In the genomic region with DNA sequence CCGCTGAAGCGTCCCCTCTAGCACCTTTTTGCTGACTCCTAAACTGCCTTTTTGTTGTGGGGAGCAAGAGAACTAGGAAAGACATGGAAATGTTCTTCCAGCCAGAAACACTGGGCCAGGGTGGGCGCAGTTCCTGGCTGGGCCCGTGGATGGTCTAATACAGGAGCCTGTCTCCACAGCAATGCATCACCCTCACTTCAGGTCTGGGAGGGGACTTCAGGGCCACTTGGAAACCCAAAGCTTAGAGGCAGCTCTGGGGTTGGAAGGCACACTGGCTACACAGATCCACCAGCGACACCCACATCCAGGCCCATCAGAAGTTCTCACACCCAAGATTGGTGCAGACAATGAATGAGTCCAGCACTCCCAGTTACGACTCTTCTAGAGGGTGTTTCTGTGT, we compare ENCODE assay signal across 9 cellular contexts.
DNase-seq lines count a peak whose midpoint lies in the region; FAIRE-seq and TF ChIP-seq lines count a peak whose summit lies in the region.
"Had no signal": no experiment of that assay in that cellular context is flagged by ENCODE, and none has a peak within 500 bp of the region (broad histone marks: within the 10 kb centered on the region; RNA-seq: fewer than 3 reads in every experiment).

No MANE protein-coding gene starts in this region.

- H3K27me3 Mint-ChIP-seq in astrocyte (ENCODE audit: low read depth, unreplicated experiment) = no peaks in the 10 kb centered on the region

- H2AFZ ChIP-seq in astrocyte (ENCODE audit: low read depth, low read length) (no peak overlapping the region), mesenchymal stem cell (ENCODE audit: low read depth, low read length) (no peak overlapping the region)

- peak overlapping the region; percentile 9 to 80 for H2BK12ac ChIP-seq in mesenchymal stem cell (ENCODE audit: low read length in 2 of 2)

- no peak overlapping the region for H4K5ac ChIP-seq in mesendoderm (ENCODE audit: low read length)

- peak overlapping the region; percentile 77 for H3K9ac ChIP-seq in astrocyte (ENCODE audit: low read length)
- peak overlapping the region; percentile 86 for H3K9ac ChIP-seq in mesenchymal stem cell (ENCODE audit: low read length)
- no peak overlapping the region for H3K9ac ChIP-seq in mesendoderm (ENCODE audit: low read length)

- peaks cover 73% of the 10 kb centered on the region for H3K4me1 Mint-ChIP-seq in astrocyte (ENCODE audit: low read depth, unreplicated experiment)

- H4K8ac ChIP-seq in mesenchymal stem cell (ENCODE audit: low read length) (peak overlapping the region; percentile 64), mesendoderm (ENCODE audit: low read depth, low read length) (no peak overlapping the region)

- no peak for FAIRE-seq in astrocyte (lab: Jason Lieb, UNC)

- WGBS in mesenchymal stem cell = 92% methylated on average over 6 of the region's 6 CpGs
- WGBS in mesendoderm (ENCODE audit: extremely low coverage, insufficient coverage, low lambda C conversion rate) = no CpG with 5 or more reads among the region's 6 CpGs

- DNase-seq in activated CD8-positive, alpha-beta memory T cell treated with anti-CD3 and anti-CD28 coated beads for 24 hours = peak; percentile 76
- DNase-seq in activated CD8-positive, alpha-beta memory T cell treated with anti-CD3 and anti-CD28 coated beads, Interleukin-2, amount 50 U/mL, for 4 hours = no peak
- DNase-seq in astrocyte (ENCODE audit: low read depth) (no peak), mesenchymal stem cell (no peak), tibial artery (no peak), mesendoderm (no peak), SHP77 (lab: John Stamatoyannopoulos, UW) (no peak), RKO (ENCODE audit: low spot score) (no peak)
- DNase-seq: NCI-H2081 had no signal

- H3K4me1 ChIP-seq in astrocyte (ENCODE audit: insufficient read depth, low read length) = peaks cover 62% of the 10 kb centered on the region
- H3K4me1 ChIP-seq in mesenchymal stem cell (ENCODE audit: control insufficient read depth, insufficient read depth, low read depth, low read length) = peaks cover 23% of the 10 kb centered on the region
- peaks cover 0 to 70% (median 49%) of the 10 kb centered on the region in 4 donors for H3K4me1 ChIP-seq in tibial artery
- peaks cover 4% of the 10 kb centered on the region for H3K4me1 ChIP-seq in mesendoderm (ENCODE audit: control insufficient read depth, low read depth, low read length)

- no peaks in the 10 kb centered on the region for H3K9me3 ChIP-seq in astrocyte (ENCODE audit: insufficient read depth, low read depth, low read length)
- no peaks in the 10 kb centered on the region for H3K9me3 ChIP-seq in mesenchymal stem cell (ENCODE audit: control insufficient read depth, low read length)
- H3K9me3 ChIP-seq in tibial artery = no peaks in the 10 kb centered on the region

- peak overlapping the region; percentile 99 for H3K27ac Mint-ChIP-seq in astrocyte (ENCODE audit: unreplicated experiment)

- H2BK15ac ChIP-seq in mesenchymal stem cell (ENCODE audit: low read depth, poor library complexity, severe bottlenecking) (no peak overlapping the region), mesendoderm (replicated peaks; ENCODE audit: low read depth) (no peak overlapping the region)

- peak overlapping the region in 1 of 2 experiments; percentile 39 for H3K14ac ChIP-seq in mesenchymal stem cell (ENCODE audit: low read length in 2 of 2)

- peak overlapping the region; percentile 52 for H4K91ac ChIP-seq in mesenchymal stem cell (ENCODE audit: low read length)

- H3K4me3 ChIP-seq in astrocyte (ENCODE audit: insufficient read depth, low read depth, low read length) (no peak overlapping the region), mesenchymal stem cell (ENCODE audit: insufficient read depth in 1 of 2, low read depth in 1 of 2, low read length in 2 of 2) (peak overlapping the region in 1 of 2 experiments; percentile 1), tibial artery (no peak overlapping the region), mesendoderm (ENCODE audit: low read length) (no peak overlapping the region)

- H3K79me2 ChIP-seq in astrocyte (ENCODE audit: insufficient read depth, low read length) (peaks cover 87% of the 10 kb centered on the region), mesendoderm (ENCODE audit: control insufficient read depth, insufficient read depth, low read length) (no peaks in the 10 kb centered on the region)

- H4K20me1 ChIP-seq in astrocyte (ENCODE audit: insufficient read depth, low read length) = peaks cover 7% of the 10 kb centered on the region

- H3K27me3 ChIP-seq in astrocyte (ENCODE audit: insufficient read depth, low read length) (no peaks in the 10 kb centered on the region), mesenchymal stem cell (ENCODE audit: control insufficient read depth in 1 of 2, insufficient read depth in 1 of 2, low read length in 2 of 2) (no peaks in the 10 kb centered on the region), tibial artery (no peaks in the 10 kb centered on the region), mesendoderm (ENCODE audit: insufficient read depth, low read length, poor library complexity) (no peaks in the 10 kb centered on the region)

- H3K36me3 ChIP-seq in astrocyte (ENCODE audit: insufficient read depth, low read length) (peaks cover 29% of the 10 kb centered on the region), mesenchymal stem cell (ENCODE audit: control insufficient read depth in 1 of 2, insufficient read depth in 2 of 2, low read depth in 1 of 2, low read length in 2 of 2) (peaks cover 28 to 76% of the 10 kb centered on the region in 2 experiments), tibial artery (peaks cover 9 to 12% (median 10%) of the 10 kb centered on the region in 3 donors), mesendoderm (ENCODE audit: control insufficient read depth, insufficient read depth, low read length) (no peaks in the 10 kb centered on the region)

- H2BK5ac ChIP-seq in mesenchymal stem cell (ENCODE audit: low read depth, low read length, poor library complexity, severe bottlenecking) (no peak overlapping the region), mesendoderm (ENCODE audit: low read length) (no peak overlapping the region)

- intact Hi-C loops in tibial artery (cut with DNase I; ENCODE audit: low total_unique reads) = loop anchor here (5.0 kb wide), 1 partner anchor 55 kb away; no protein-coding TSS in a partner anchor

- H3K9me3 Mint-ChIP-seq in astrocyte (ENCODE audit: unreplicated experiment) = no peaks in the 10 kb centered on the region

- H2AK5ac ChIP-seq in mesenchymal stem cell (ENCODE audit: low read length, severe bottlenecking) (peak overlapping the region; percentile 36), mesendoderm (ENCODE audit: low read length) (no peak overlapping the region)

- H3K4me2 ChIP-seq in astrocyte (ENCODE audit: low read length) (peak overlapping the region; percentile 66), mesenchymal stem cell (ENCODE audit: low read length, poor library complexity, severe bottlenecking) (no peak overlapping the region), mesendoderm (ENCODE audit: low read length) (no peak overlapping the region)

- TF ChIP-seq CTCF in astrocyte (IDR thresholded peaks at IDR 0.05; ENCODE audit: insufficient read depth, low read depth, low read length) (no peak), tibial artery (IDR thresholded peaks at IDR 0.05) (no peak)

- H3K79me1 ChIP-seq in mesenchymal stem cell (replicated peaks; ENCODE audit: low read length, poor library complexity, severe bottlenecking) (peaks cover 18% of the 10 kb centered on the region), mesendoderm (ENCODE audit: low read length) (no peaks in the 10 kb centered on the region)

- H3K18ac ChIP-seq in mesenchymal stem cell (ENCODE audit: low read depth in 1 of 2, low read length in 2 of 2) (peak overlapping the region; percentile 33 to 83), mesendoderm (ENCODE audit: low read length) (no peak overlapping the region)

- H3K36me3 Mint-ChIP-seq in astrocyte (ENCODE audit: low read depth, unreplicated experiment) = peaks cover 30% of the 10 kb centered on the region

- H3K4me3 Mint-ChIP-seq in astrocyte (ENCODE audit: unreplicated experiment) = no peak overlapping the region

- no peak overlapping the region for H3K56ac ChIP-seq in mesendoderm (ENCODE audit: low read length)

- peak overlapping the region; percentile 45 to 52 for H3K4ac ChIP-seq in mesenchymal stem cell (ENCODE audit: low read depth in 1 of 2, low read length in 2 of 2)
- no peak overlapping the region for H3K4ac ChIP-seq in mesendoderm (ENCODE audit: low read depth, low read length)

- H2BK120ac ChIP-seq in mesenchymal stem cell (ENCODE audit: low read depth, low read length) (no peak overlapping the region), mesendoderm (ENCODE audit: low read depth, low read length) (no peak overlapping the region)

- peak overlapping the region; percentile 99 for H3K27ac ChIP-seq in astrocyte (ENCODE audit: low read depth, low read length)
- peak overlapping the region; percentile 2 for H3K27ac ChIP-seq in mesenchymal stem cell (ENCODE audit: low read length, poor library complexity, severe bottlenecking)
- H3K27ac ChIP-seq in tibial artery = peak overlapping the region; percentile 74 to 88
- no peak overlapping the region for H3K27ac ChIP-seq in mesendoderm (ENCODE audit: low read depth, low read length)

- H3K23ac ChIP-seq in mesenchymal stem cell (ENCODE audit: low read length in 2 of 2) = no peak overlapping the region
- H3K23ac ChIP-seq in mesendoderm (ENCODE audit: low read length) = no peak overlapping the region
